1 cellular context compared by ENCODE assay signal in genomic region chr7:151020231-151020630, GRCh38.
TF ChIP-seq lines count a peak whose summit lies in the region.

No MANE protein-coding gene starts in this region.

TF ChIP-seq in WTC11, 78 proteins besides CTCF, POLR2A, EP300 and RAD21:
- TF ChIP-seq ZMAT4 (CRISPR knock-in tag; IDR thresholded peaks at IDR 0.05), result no peak
- peak; percentile 59 for TF ChIP-seq ZNF263 (CRISPR knock-in tag; IDR thresholded peaks at IDR 0.05; ENCODE audit: low read depth)
- peak; percentile 90 for TF ChIP-seq ZNF121 (CRISPR knock-in tag; IDR thresholded peaks at IDR 0.05)
- TF ChIP-seq ATF6 (CRISPR knock-in tag; IDR thresholded peaks at IDR 0.05), result no peak
- no peak for TF ChIP-seq TEAD4 (CRISPR knock-in tag; IDR thresholded peaks at IDR 0.05)
- no peak for TF ChIP-seq RORB (CRISPR knock-in tag; IDR thresholded peaks at IDR 0.05)
- no peak for TF ChIP-seq ATF1 (CRISPR knock-in tag; IDR thresholded peaks at IDR 0.05)
- TF ChIP-seq ZNF232 (CRISPR knock-in tag; IDR thresholded peaks at IDR 0.05), result no peak
- no peak for TF ChIP-seq MLX (CRISPR knock-in tag; IDR thresholded peaks at IDR 0.05)
